ENCODE assay signal across 11 cellular contexts in the genomic region with DNA sequence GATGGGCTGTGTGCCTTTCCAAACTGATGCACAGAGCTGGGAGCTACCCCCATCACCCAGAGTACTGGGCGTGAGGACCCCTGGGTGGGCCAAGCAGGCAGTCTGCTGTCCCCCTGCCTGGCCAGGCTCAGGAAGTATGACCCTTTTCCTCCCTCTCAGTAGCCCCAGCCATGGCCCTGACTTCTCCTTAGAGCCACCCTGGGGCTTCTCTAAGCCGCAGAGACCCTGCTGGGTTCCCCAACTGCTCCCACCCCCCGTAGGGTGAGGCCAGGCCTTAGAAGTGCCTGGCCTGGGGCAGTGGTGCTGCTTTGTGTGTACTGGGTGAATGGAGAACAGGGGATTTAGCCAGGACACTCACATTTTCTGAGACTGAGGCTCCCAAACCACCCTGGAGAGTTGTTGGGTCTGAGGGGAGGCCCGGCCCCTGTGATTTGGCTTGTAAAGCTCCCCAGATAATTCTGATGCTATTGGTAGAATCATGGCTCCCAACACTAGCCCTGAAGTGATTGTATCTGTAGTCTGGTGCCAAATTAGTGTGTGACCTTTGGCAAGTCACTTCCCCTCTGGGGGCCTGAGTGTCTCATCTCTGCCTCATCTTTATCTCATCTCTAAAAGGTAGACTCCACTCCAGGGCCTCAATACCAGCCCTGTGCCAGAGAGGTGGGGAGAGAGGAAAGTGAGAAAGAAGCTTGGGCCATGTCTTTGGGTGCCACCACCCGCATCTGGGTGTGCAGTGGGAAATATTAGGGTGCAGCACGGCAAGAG.
A peak's percentile ranks its signal among the peaks of the same experiment; 100 is the strongest.
DNase-seq lines count a peak whose midpoint lies in the region; ATAC-seq, FAIRE-seq and TF ChIP-seq lines count a peak whose summit lies in the region.
"Had no signal": no experiment of that assay in that cellular context is flagged by ENCODE, and none has a peak within 500 bp of the region (broad histone marks: within the 10 kb centered on the region; RNA-seq: fewer than 3 reads in every experiment).

No MANE protein-coding gene starts in this region.

- TF ChIP-seq EP300 in HepG2 (IDR thresholded peaks at IDR 0.05; ENCODE audit: low read depth in 2 of 2, low read length in 2 of 2) (no peak), HepG2 (CRISPR knock-in tag; IDR thresholded peaks at IDR 0.05; ENCODE audit: borderline replicate concordance) (no peak), K562 (IDR thresholded peaks at IDR 0.05; ENCODE audit: low read length) (no peak)

- H3K36me3 ChIP-seq in liver (ENCODE audit: control insufficient read depth in 4 of 4, insufficient read depth in 3 of 4, low read depth in 1 of 4, low read length in 3 of 4) (peaks cover 0 to under 1% (median 0%) of the 10 kb centered on the region in 4 donors), HepG2 (replicated peaks in 1 of 2; ENCODE audit: control insufficient read depth in 1 of 2, insufficient read depth in 2 of 2, low read length in 2 of 2) (peaks cover 15 to 37% of the 10 kb centered on the region in 2 experiments; a peak in 4 of 5 replicates), K562 (ENCODE audit: control insufficient read depth, insufficient read depth, low read length) (no peaks in the 10 kb centered on the region), neutrophil (no peaks in the 10 kb centered on the region), uterus (no peaks in the 10 kb centered on the region)

- no peak for TF ChIP-seq POLR2A in HepG2 (IDR thresholded peaks at IDR 0.05; ENCODE audit: insufficient read depth in 1 of 2, low read depth in 2 of 2, low read length in 2 of 2)
- TF ChIP-seq POLR2A in K562 (conservative IDR thresholded peaks at IDR 0.05): no peak
- TF ChIP-seq POLR2A in uterus (IDR thresholded peaks at IDR 0.05): no peak

- H3K4me1 ChIP-seq in liver (ENCODE audit: control insufficient read depth in 4 of 4, insufficient read depth in 4 of 4, low read length in 3 of 4) (peaks cover 13 to 42% (median 26%) of the 10 kb centered on the region in 4 donors), HepG2 (ENCODE audit: insufficient read depth, low read length) (no peaks in the 10 kb centered on the region), K562 (replicated peaks in 1 of 2; ENCODE audit: control insufficient read depth in 2 of 2, insufficient read depth in 2 of 2, low read length in 2 of 2) (peaks cover 0 to 18% of the 10 kb centered on the region in 2 experiments; a peak in 2 of 5 replicates), neutrophil (ENCODE audit: control insufficient read depth in 1 of 2, insufficient read depth in 1 of 2, low read depth in 1 of 2, low read length in 1 of 2) (peaks cover 89 to 93% of the 10 kb centered on the region in 2 experiments), uterus (peaks cover 7 to 55% of the 10 kb centered on the region in 2 donors)

- ATAC-seq in HepG2: no peak
- ATAC-seq in K562: no peak
- no peak for ATAC-seq in GM19035 (IDR thresholded peaks at IDR 0.05; ENCODE audit: unreplicated experiment)

- peaks cover 45% of the 10 kb centered on the region; the same call in 1 of the 2 replicates for H4K20me1 ChIP-seq in HepG2 (ENCODE audit: insufficient read depth, low read length)
- H4K20me1 ChIP-seq in K562 (replicated peaks; ENCODE audit: control insufficient read depth, insufficient read depth, low read length): peaks cover 28% of the 10 kb centered on the region; the same call in 1 of the 2 replicates

- H3K4me2 ChIP-seq in HepG2 (ENCODE audit: low read depth, low read length): no peak overlapping the region
- no peak overlapping the region for H3K4me2 ChIP-seq in K562 (ENCODE audit: insufficient read depth, low read length)

- TF ChIP-seq RAD21 in liver (IDR thresholded peaks at IDR 0.05): no peak
- no peak for TF ChIP-seq RAD21 in HepG2 (CRISPR knock-in tag; IDR thresholded peaks at IDR 0.05)
- TF ChIP-seq RAD21 in K562 (CRISPR knock-in tag; conservative IDR thresholded peaks at IDR 0.05 in 1 of 2, IDR thresholded peaks at IDR 0.05 in 1 of 2): no peak

- H3K9me3 ChIP-seq in liver (ENCODE audit: control insufficient read depth in 4 of 4, low read length in 3 of 4) (no peaks in the 10 kb centered on the region), HepG2 (ENCODE audit: low read length) (no peaks in the 10 kb centered on the region), K562 (replicated peaks; ENCODE audit: control insufficient read depth, insufficient read depth, low read depth, low read length) (no peaks in the 10 kb centered on the region; the same call in 1 of the 2 replicates), neutrophil (no peaks in the 10 kb centered on the region), uterus (no peaks in the 10 kb centered on the region)

- H3K4me3 ChIP-seq in liver (ENCODE audit: low read depth in 1 of 3, low read length in 3 of 3) (no peak overlapping the region), HepG2 (replicated peaks in 1 of 3; ENCODE audit: insufficient read depth in 1 of 3, low read depth in 2 of 3, low read length in 3 of 3) (no peak overlapping the region), K562 (no peak overlapping the region), neutrophil (ENCODE audit: low read depth in 1 of 2, low read length in 1 of 2) (peak overlapping the region; percentile 55 to 58), uterus (no peak overlapping the region)

- POLR2A ChIA-PET in HepG2 (lab: Yijun Ruan, JAX): no interaction called here
- POLR2A ChIA-PET in K562 (lab: Yijun Ruan, JAX): interaction anchor here (0.5 to 1.5 kb wide), 5 partner anchors 10 to 129 kb away, joined by 3 to 6 read pairs (median 3); no protein-coding TSS in a partner anchor

- in situ Hi-C loops in HepG2 (cut with HindIII; ENCODE audit: extremely low pct_ligation_motif_present, low pct_unique_long_range_greater_than_20kb): no loop called here
- in situ Hi-C loops in K562 (cut with MboI): no loop called here

- CTCF ChIA-PET in HepG2 (lab: Yijun Ruan, JAX; ENCODE audit: low intra/inter-chr PET ratio, low total read pairs): no interaction called here
- CTCF ChIA-PET in K562 (lab: Yijun Ruan, JAX; ENCODE audit: low intra/inter-chr PET ratio): interaction anchor here (0.5 kb wide), 1 partner anchor 26 kb away, joined by 3 read pairs; no protein-coding TSS in a partner anchor

- H3K9me1 ChIP-seq in K562 (ENCODE audit: control insufficient read depth, insufficient read depth, low read length): no peaks in the 10 kb centered on the region

- H2AFZ ChIP-seq in HepG2 (ENCODE audit: low read length): no peak overlapping the region
- H2AFZ ChIP-seq in K562 (ENCODE audit: low read depth, low read length): no peak overlapping the region

- peak overlapping the region in 1 of 2 donors; percentile 7 for H3K9ac ChIP-seq in liver (ENCODE audit: low read depth in 1 of 2, low read length in 2 of 2)
- no peak overlapping the region for H3K9ac ChIP-seq in HepG2 (ENCODE audit: insufficient read depth, low read depth, low read length)
- peak overlapping the region in 1 of 2 experiments; percentile 65; a peak in 2 of 4 replicates for H3K9ac ChIP-seq in K562 (ENCODE audit: insufficient read depth in 1 of 2, low read depth in 2 of 2, low read length in 2 of 2)

- H3K79me2 ChIP-seq in HepG2 (ENCODE audit: insufficient read depth, low read length) (peaks cover 2% of the 10 kb centered on the region), K562 (ENCODE audit: control insufficient read depth, insufficient read depth, low read length) (no peaks in the 10 kb centered on the region)

- no peaks in the 10 kb centered on the region for H3K27me3 ChIP-seq in liver (ENCODE audit: control insufficient read depth in 4 of 4, insufficient read depth in 4 of 4, low read length in 3 of 4)
- no peaks in the 10 kb centered on the region for H3K27me3 ChIP-seq in HepG2 (ENCODE audit: control insufficient read depth in 1 of 2, insufficient read depth in 2 of 2, low read length in 2 of 2)
- no peaks in the 10 kb centered on the region for H3K27me3 ChIP-seq in K562 (ENCODE audit: control insufficient read depth in 2 of 2, insufficient read depth in 2 of 2, low read length in 2 of 2)
- no peaks in the 10 kb centered on the region for H3K27me3 ChIP-seq in neutrophil
- no peaks in the 10 kb centered on the region for H3K27me3 ChIP-seq in uterus

- TF ChIP-seq CTCF in liver (IDR thresholded peaks at IDR 0.05; ENCODE audit: low read depth, low read length, missing input control) (no peak), HepG2 (CRISPR knock-in tag; IDR thresholded peaks at IDR 0.05) (no peak), K562 (IDR thresholded peaks at IDR 0.05 in 2 of 3, conservative IDR thresholded peaks at IDR 0.05 in 1 of 3; ENCODE audit: insufficient read depth in 2 of 3, low read depth in 1 of 3, low read length in 3 of 3) (no peak), neutrophil (IDR thresholded peaks at IDR 0.05) (no peak), uterus (IDR thresholded peaks at IDR 0.05) (no peak)

- DNase-seq in HepG2 (ENCODE audit: low spot score): no peak
- DNase-seq in K562 (ENCODE audit: extremely low read depth in 1 of 4, low spot score in 3 of 4): no peak
- no peak for DNase-seq in uterus
- DNase-seq in medulla oblongata (ENCODE audit: extremely low spot score): no peak
- no peak for DNase-seq in DMS114 treated with DMSO at 0.1 percent for 48 hours (lab: John Stamatoyannopoulos, UW; ENCODE audit: unreplicated experiment)
- DNase-seq: central memory CD4-positive, alpha-beta T cell; COR-L47 had no signal

- H3K27ac ChIP-seq in liver (ENCODE audit: low read depth in 1 of 2, low read length in 2 of 2): peak overlapping the region; percentile 55 to 77
- H3K27ac ChIP-seq in HepG2 (ENCODE audit: extremely low read length, insufficient read depth, low read length): no peak overlapping the region
- H3K27ac ChIP-seq in K562 (ENCODE audit: extremely low read depth, low read depth, low read length): no peak overlapping the region
- H3K27ac ChIP-seq in neutrophil: peak overlapping the region; percentile 94
- peak overlapping the region; percentile 77 to 86 for H3K27ac ChIP-seq in uterus

- BruUV-seq in HepG2 (replicated peaks; lab: Mats Ljungman, UMichigan): no TSS peak
- BruUV-seq in K562 (replicated peaks; lab: Mats Ljungman, UMichigan): no TSS peak

- no peak for FAIRE-seq in HepG2 (lab: Jason Lieb, UNC)
- FAIRE-seq in K562 (lab: Jason Lieb, UNC): no peak
- FAIRE-seq: islet of Langerhans had no signal

- 92% methylated on average over 6 of the region's 6 CpGs for WGBS in liver
- 99% methylated on average over 4 of the region's 6 CpGs for WGBS in HepG2 (ENCODE audit: low lambda C conversion rate)
- WGBS in K562 (ENCODE audit: insufficient coverage, low coverage, missing lambda C conversion rate): 74% methylated on average over 6 of the region's 6 CpGs

- intact Hi-C loops in HepG2 (cut with micrococcal nuclease; ENCODE audit: unreplicated experiment) (no loop called here), K562 (cut with micrococcal nuclease) (no loop called here), uterus (cut with DNase I; ENCODE audit: low total_unique reads) (no loop called here)

TF ChIP-seq in liver, 16 proteins besides CTCF, POLR2A, EP300 and RAD21 (continues in another document):
- TF ChIP-seq YY1 (IDR thresholded peaks at IDR 0.05): no peak
- TF ChIP-seq RXRA (IDR thresholded peaks at IDR 0.05): no peak

TF ChIP-seq in HepG2, 621 proteins besides CTCF, POLR2A, EP300 and RAD21 (continues in another document):
- TF ChIP-seq HOXA5 (CRISPR knock-in tag; IDR thresholded peaks at IDR 0.05): no peak

TF ChIP-seq in K562, 482 proteins besides CTCF, POLR2A, EP300 and RAD21 (continues in another document):
- TF ChIP-seq SPI1 (IDR thresholded peaks at IDR 0.05; ENCODE audit: borderline replicate concordance, low read depth, low read length) (peak; percentile 34; the same call in 1 of the 2 replicates), TAF9B (IDR thresholded peaks at IDR 0.05; ENCODE audit: partially characterized antibody) (no peak), HDAC2 (IDR thresholded peaks at IDR 0.05) (no peak)

Comparison
In these comparisons a context has a peak if more than half of its experiments do, and no peak if none do; other contexts are left out.
1. H3K27ac ChIP-seq: peak in liver (2 of 2), neutrophil (single experiment) and uterus (2 of 2); none in HepG2 (single experiment) and K562 (single experiment).
2. H3K4me3 ChIP-seq: peak in neutrophil (2 of 2); none in liver (0 of 3), HepG2 (0 of 3), K562 (single experiment) and uterus (0 of 2).